9 cellular contexts compared by ENCODE assay signal in genomic region chr15:48084759-48085420, GRCh38. TPM values are rescaled to one million over a fixed set of nuclear protein-coding genes. Genes with fewer than 3 reads are reported as not detected.
A peak's percentile ranks its signal among the peaks of the same experiment; 100 is the strongest.
DNase-seq lines count a peak whose midpoint lies in the region; ATAC-seq and TF ChIP-seq lines count a peak whose summit lies in the region.
"Had no signal": no experiment of that assay in that cellular context is flagged by ENCODE, and none has a peak within 500 bp of the region (broad histone marks: within the 10 kb centered on the region; RNA-seq: fewer than 3 reads in every experiment).

No MANE protein-coding gene starts in this region.

- TF ChIP-seq CTCF in glutamatergic neuron (IDR thresholded peaks at IDR 0.05; ENCODE audit: partially characterized antibody, unreplicated experiment) (peak; percentile 49), esophagus squamous epithelium (IDR thresholded peaks at IDR 0.05) (peak in 1 of 6 experiments; percentile 28)

- no peaks in the 10 kb centered on the region for H3K27me3 ChIP-seq in NT2/D1 (ENCODE audit: insufficient read depth, insufficient read length)
- peaks cover 0 to 9% (median 0%) of the 10 kb centered on the region in 4 donors for H3K27me3 ChIP-seq in esophagus squamous epithelium

- peaks cover 3% of the 10 kb centered on the region for H3K4me1 Mint-ChIP-seq in glutamatergic neuron (ENCODE audit: low read depth, unreplicated experiment)
- no peaks in the 10 kb centered on the region for H3K4me1 Mint-ChIP-seq in T-helper 2 cell treated with Interferon-gamma antibody and Interleukin-4, amounts not matched to agents 5 μg/mL and 100 μg/mL, for 36 hours (ENCODE audit: low read depth)

- peaks cover 4% of the 10 kb centered on the region for H3K27me3 Mint-ChIP-seq in glutamatergic neuron (ENCODE audit: unreplicated experiment)
- H3K27me3 Mint-ChIP-seq in T-helper 2 cell treated with Interferon-gamma antibody and Interleukin-4, amounts not matched to agents 5 μg/mL and 100 μg/mL, for 36 hours (ENCODE audit: low read depth) = peaks cover 8% of the 10 kb centered on the region

- no peaks in the 10 kb centered on the region for H3K4me1 ChIP-seq in NT2/D1 (ENCODE audit: insufficient read depth, insufficient read length)
- no peaks in the 10 kb centered on the region for H3K4me1 ChIP-seq in esophagus squamous epithelium

- no peak overlapping the region for H3K9ac ChIP-seq in NT2/D1 (ENCODE audit: insufficient read length, low read depth)

- H3K4me3 ChIP-seq in NT2/D1 (ENCODE audit: insufficient read length, low read depth) = no peak overlapping the region
- H3K4me3 ChIP-seq in esophagus squamous epithelium = no peak overlapping the region

- 18 to 32% methylated on average over 1 of the region's 1 CpG for WGBS in esophagus squamous epithelium, 2 donors

- H3K9me3 ChIP-seq in NT2/D1 (ENCODE audit: insufficient read depth, low read length) (peaks cover 20% of the 10 kb centered on the region; the same call in 1 of the 2 replicates), esophagus squamous epithelium (no peaks in the 10 kb centered on the region)

- TF ChIP-seq POLR2A in esophagus squamous epithelium (IDR thresholded peaks at IDR 0.05) = no peak

- no peak overlapping the region for H3K4me3 Mint-ChIP-seq in glutamatergic neuron (ENCODE audit: unreplicated experiment)
- H3K4me3 Mint-ChIP-seq in T-helper 2 cell treated with Interferon-gamma antibody and Interleukin-4, amounts not matched to agents 5 μg/mL and 100 μg/mL, for 36 hours = no peak overlapping the region
- H3K4me3 Mint-ChIP-seq: stimulated activated naive CD8-positive, alpha-beta T cell treated with anti-CD3 and anti-CD28 coated beads, Interleukin-15, Interleukin-2, amounts not matched to agents 100 ng/mL and 50 ng/mL, for 24 hours had no signal

- peaks cover 3% of the 10 kb centered on the region for H3K9me3 Mint-ChIP-seq in glutamatergic neuron (ENCODE audit: unreplicated experiment)
- H3K9me3 Mint-ChIP-seq in T-helper 2 cell treated with Interferon-gamma antibody and Interleukin-4, amounts not matched to agents 5 μg/mL and 100 μg/mL, for 36 hours = no peaks in the 10 kb centered on the region
- H3K9me3 Mint-ChIP-seq: stimulated activated naive CD8-positive, alpha-beta T cell treated with anti-CD3 and anti-CD28 coated beads, Interleukin-15, Interleukin-2, amounts not matched to agents 100 ng/mL and 50 ng/mL, for 24 hours had no signal

- no peak overlapping the region for H3K27ac ChIP-seq in esophagus squamous epithelium

- H3K36me3 ChIP-seq in NT2/D1 (ENCODE audit: insufficient read depth, insufficient read length, low read length) (no peaks in the 10 kb centered on the region), esophagus squamous epithelium (no peaks in the 10 kb centered on the region)

- DNase-seq in DMS53 treated with DMSO at 0.1 percent for 48 hours (lab: John Stamatoyannopoulos, UW; ENCODE audit: unreplicated experiment) (peak; percentile 17), NT2/D1 (ENCODE audit: low read depth, low spot score) (peak; percentile 3), glutamatergic neuron (no peak), esophagus squamous epithelium (lab: John Stamatoyannopoulos, UW) (no peak), midbrain (lab: John Stamatoyannopoulos, UW) (no peak), NOMO-1 treated with dmso at 0.1 percent for 144 hours (lab: John Stamatoyannopoulos, UW; ENCODE audit: unreplicated experiment) (no peak)
- no peak for DNase-seq in T-helper 2 cell treated with Interferon-gamma antibody and Interleukin-4, amounts not matched to agents 5 μg/mL and 100 μg/mL, for 36 hours (ENCODE audit: low spot score)

- peaks cover 4% of the 10 kb centered on the region for H3K36me3 Mint-ChIP-seq in glutamatergic neuron (ENCODE audit: unreplicated experiment)
- no peaks in the 10 kb centered on the region for H3K36me3 Mint-ChIP-seq in T-helper 2 cell treated with Interferon-gamma antibody and Interleukin-4, amounts not matched to agents 5 μg/mL and 100 μg/mL, for 36 hours (ENCODE audit: low read depth)

- H3K27ac Mint-ChIP-seq in glutamatergic neuron (ENCODE audit: unreplicated experiment) = no peak overlapping the region
- no peak overlapping the region for H3K27ac Mint-ChIP-seq in T-helper 2 cell treated with Interferon-gamma antibody and Interleukin-4, amounts not matched to agents 5 μg/mL and 100 μg/mL, for 36 hours
- H3K27ac Mint-ChIP-seq: stimulated activated naive CD8-positive, alpha-beta T cell treated with anti-CD3 and anti-CD28 coated beads, Interleukin-15, Interleukin-2, amounts not matched to agents 100 ng/mL and 50 ng/mL, for 24 hours had no signal

- ATAC-seq in HG03342 (IDR thresholded peaks at IDR 0.05; ENCODE audit: unreplicated experiment) = peak; percentile 59

- intact Hi-C loops in esophagus squamous epithelium (cut with DNase I) = no loop called here

RNA-seq across cellular contexts. Expression of gene SLC24A5, which starts 35.9 kb away (rescaled TPM):
- not detected for total RNA-seq in glutamatergic neuron (ENCODE audit: unreplicated experiment)
- total RNA-seq in esophagus squamous epithelium = not detected

Comparison
In these comparisons a context has a peak if more than half of its experiments do, and no peak if none do; other contexts are left out.
1. DNase-seq: peak in DMS53 treated with DMSO at 0.1 percent for 48 hours (single experiment) and NT2/D1 (single experiment); none in glutamatergic neuron (single experiment), esophagus squamous epithelium (single experiment), midbrain (single experiment), NOMO-1 treated with dmso at 0.1 percent for 144 hours (single experiment) and T-helper 2 cell treated with Interferon-gamma antibody and Interleukin-4, amounts not matched to agents 5 μg/mL and 100 μg/mL, for 36 hours (single experiment).